Comparison of ENCODE assay signal across 11 cellular contexts in genomic region chr19:43779147-43779819, GRCh38. TPM values are rescaled to one million over a fixed set of nuclear protein-coding genes. Genes with fewer than 3 reads are reported as not detected.
DNase-seq lines count a peak whose midpoint lies in the region; ATAC-seq and TF ChIP-seq lines count a peak whose summit lies in the region.
"Had no signal": no experiment of that assay in that cellular context is flagged by ENCODE, and none has a peak within 500 bp of the region (broad histone marks: within the 10 kb centered on the region; RNA-seq: fewer than 3 reads in every experiment).

No MANE protein-coding gene starts in this region.

- intact Hi-C loops in Right ventricle myocardium superior (cut with DNase I) (no loop called here), left cardiac atrium (cut with DNase I) (no loop called here), upper lobe of right lung (cut with DNase I) (no loop called here)

- peaks cover 70% of the 10 kb centered on the region for H3K4me1 Mint-ChIP-seq in T-helper 17 cell

- DNase-seq in Right ventricle myocardium superior: peak; percentile 64
- no peak for DNase-seq in left cardiac atrium
- DNase-seq in T-helper 17 cell: no peak
- DNase-seq in islet precursor cell: peak; percentile 63
- peak; percentile 74 for DNase-seq in upper lobe of right lung
- no peak for DNase-seq in NCI-H187 treated with DMSO at 0.1 percent for 48 hours (lab: John Stamatoyannopoulos, UW)
- DNase-seq: cerebellar nuclear complex, sigmoid colon had no signal

- H3K27ac ChIP-seq in upper lobe of right lung: no peak overlapping the region

- TF ChIP-seq CTCF in upper lobe of right lung (IDR thresholded peaks at IDR 0.05): no peak

- H3K4me1 ChIP-seq in upper lobe of right lung: peaks cover 29% of the 10 kb centered on the region

- H3K27ac Mint-ChIP-seq in T-helper 17 cell: peak overlapping the region; percentile 95
- H3K27ac Mint-ChIP-seq: WTC11 had no signal

- no peaks in the 10 kb centered on the region for H3K36me3 ChIP-seq in upper lobe of right lung
- H3K36me3 ChIP-seq: sigmoid colon had no signal

- ATAC-seq in Right ventricle myocardium superior (ENCODE audit: poor library complexity) (no peak), left cardiac atrium (no peak), T-helper 17 cell (no peak), upper lobe of right lung (peak; percentile 51), GM21367 (IDR thresholded peaks at IDR 0.05; ENCODE audit: unreplicated experiment) (no peak), HG03439 (IDR thresholded peaks at IDR 0.05; ENCODE audit: unreplicated experiment) (no peak)
- ATAC-seq: WTC11 had no signal

- H3K27me3 ChIP-seq in upper lobe of right lung: peaks cover 8% of the 10 kb centered on the region

- no peaks in the 10 kb centered on the region for H3K27me3 Mint-ChIP-seq in T-helper 17 cell

- H3K4me3 ChIP-seq in upper lobe of right lung: peak overlapping the region; percentile 3

- H3K9me3 ChIP-seq in T-helper 17 cell (ENCODE audit: control insufficient read depth, low read length, poor library complexity, severe bottlenecking): no peaks in the 10 kb centered on the region
- H3K9me3 ChIP-seq in upper lobe of right lung: no peaks in the 10 kb centered on the region
- H3K9me3 ChIP-seq: sigmoid colon had no signal

- peaks cover 3% of the 10 kb centered on the region for H3K36me3 Mint-ChIP-seq in T-helper 17 cell (ENCODE audit: low read depth)
- H3K36me3 Mint-ChIP-seq: WTC11 had no signal

- peak overlapping the region; percentile 80 for H3K4me3 Mint-ChIP-seq in T-helper 17 cell
- H3K4me3 Mint-ChIP-seq: WTC11 had no signal

RNA-seq across cellular contexts. Expression of gene KCNN4, which starts 1.5 kb away (rescaled TPM):
- total RNA-seq in Right ventricle myocardium superior (0.19 TPM), left cardiac atrium (1 to 10 TPM in 1 of 2 donors, under 1 TPM in 1; 0.71 to 1.4 TPM), T-helper 17 cell (10 to 100 TPM; 46.4 to 63.1 TPM), upper lobe of right lung (7.3 TPM)

RNA-seq across cellular contexts. Expression of gene LYPD5, which starts 23.0 kb away (rescaled TPM):
- total RNA-seq in Right ventricle myocardium superior (0.89 TPM), left cardiac atrium (1 to 10 TPM; 1.3 to 2.1 TPM), T-helper 17 cell (under 1 TPM in 1 of 2 donors, not detected in 1; 0.45 TPM), upper lobe of right lung (3.6 TPM)

RNA-seq across cellular contexts. Expression of gene SMG9, which starts 24.5 kb away (rescaled TPM):
- total RNA-seq in Right ventricle myocardium superior: 15.7 TPM
- total RNA-seq in left cardiac atrium: 10 to 100 TPM; 19.4 to 22.1 TPM
- 10 to 100 TPM; 35.6 to 44.4 TPM for total RNA-seq in T-helper 17 cell
- 44.7 TPM for total RNA-seq in upper lobe of right lung

RNA-seq across cellular contexts. Expression of gene ZNF283, which starts 47.8 kb away (rescaled TPM):
- total RNA-seq in Right ventricle myocardium superior (9.0 TPM), left cardiac atrium (10 to 100 TPM in 1 of 2 donors, 1 to 10 TPM in 1; 9.5 to 10.7 TPM), T-helper 17 cell (1 to 10 TPM; 4.4 to 6.9 TPM), upper lobe of right lung (11.7 TPM)

Comparison
In these comparisons a context has a peak if more than half of its experiments do, and no peak if none do; other contexts are left out.
1. DNase-seq: peak in Right ventricle myocardium superior (single experiment), islet precursor cell (single experiment) and upper lobe of right lung (single experiment); none in left cardiac atrium (single experiment), T-helper 17 cell (0 of 3) and NCI-H187 treated with DMSO at 0.1 percent for 48 hours (single experiment).